26 cellular contexts compared by ENCODE assay signal in the genomic region with DNA sequence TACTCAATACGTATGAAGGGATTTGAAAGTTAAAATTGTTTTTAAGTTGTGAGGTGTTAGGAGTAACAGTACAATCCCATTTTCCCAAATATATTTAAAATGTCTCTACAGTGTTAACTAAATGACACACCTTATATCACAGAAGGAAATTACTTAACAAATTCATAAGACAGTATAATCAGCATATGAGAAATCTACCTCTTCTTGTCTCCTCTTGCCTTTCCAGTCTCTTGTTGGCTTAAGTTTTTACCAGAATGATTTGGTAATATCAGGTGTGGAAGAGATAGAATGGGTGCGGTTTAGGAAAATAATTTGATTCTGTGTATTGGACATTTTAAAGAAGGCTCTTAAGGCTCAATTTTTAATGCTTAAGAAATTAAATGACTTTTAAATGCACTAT. TPM values are rescaled to one million over a fixed set of nuclear protein-coding genes. Genes with fewer than 3 reads are reported as not detected.
DNase-seq lines count a peak whose midpoint lies in the region; ATAC-seq, FAIRE-seq and TF ChIP-seq lines count a peak whose summit lies in the region.
"Had no signal": no experiment of that assay in that cellular context is flagged by ENCODE, and none has a peak within 500 bp of the region (broad histone marks: within the 10 kb centered on the region; RNA-seq: fewer than 3 reads in every experiment).

No MANE protein-coding gene starts in this region.

- H3K27ac ChIP-seq in K562 (ENCODE audit: extremely low read depth, low read depth, low read length): peak overlapping the region; percentile 82; the same call in 2 of the 3 replicates
- peak overlapping the region; percentile 37 to 69 (median 54) for H3K27ac ChIP-seq in esophagus squamous epithelium
- H3K27ac ChIP-seq in mucosa of rectum (ENCODE audit: low read depth in 2 of 2, low read length in 2 of 2): peak overlapping the region; percentile 7 to 56
- H3K27ac ChIP-seq in thoracic aorta: peak overlapping the region; percentile 18 to 65
- H3K27ac ChIP-seq: dorsolateral prefrontal cortex had no signal

- H3K4me3 Mint-ChIP-seq in activated CD8-positive, alpha-beta T cell treated with anti-CD3 and anti-CD28 coated beads, Interleukin-2, amount 10 ng/mL, durations not matched to agents 7 days and 5 days: no peak overlapping the region
- H3K4me3 Mint-ChIP-seq: activated CD4-positive, alpha-beta T cell treated with anti-CD3 and anti-CD28 coated beads for 36 hours; activated naive CD8-positive, alpha-beta T cell treated with anti-CD3 and anti-CD28 coated beads, Interleukin-2, amount 10 ng/mL, durations not matched to agents 7 days and 5 days; CD14-positive monocyte; HFFc6; natural killer cell had no signal

- no peaks in the 10 kb centered on the region for H3K36me3 ChIP-seq in K562 (ENCODE audit: control insufficient read depth, insufficient read depth, low read length)
- H3K36me3 ChIP-seq in esophagus squamous epithelium: no peaks in the 10 kb centered on the region
- no peaks in the 10 kb centered on the region for H3K36me3 ChIP-seq in mucosa of rectum (ENCODE audit: control insufficient read depth in 2 of 2, insufficient read depth in 2 of 2, low read length in 2 of 2)
- no peaks in the 10 kb centered on the region for H3K36me3 ChIP-seq in thoracic aorta

- no peaks in the 10 kb centered on the region for H3K4me1 Mint-ChIP-seq in activated CD8-positive, alpha-beta T cell treated with anti-CD3 and anti-CD28 coated beads, Interleukin-2, amount 10 ng/mL, durations not matched to agents 7 days and 5 days (ENCODE audit: low read depth)
- H3K4me1 Mint-ChIP-seq: activated CD4-positive, alpha-beta T cell treated with anti-CD3 and anti-CD28 coated beads for 36 hours; activated naive CD8-positive, alpha-beta T cell treated with anti-CD3 and anti-CD28 coated beads, Interleukin-2, amount 10 ng/mL, durations not matched to agents 7 days and 5 days; natural killer cell had no signal

- H3K27me3 ChIP-seq in K562 (ENCODE audit: control insufficient read depth in 2 of 2, insufficient read depth in 2 of 2, low read length in 2 of 2) (no peaks in the 10 kb centered on the region), esophagus squamous epithelium (no peaks in the 10 kb centered on the region), mucosa of rectum (ENCODE audit: control insufficient read depth in 2 of 2, insufficient read depth in 2 of 2, low read length in 2 of 2) (no peaks in the 10 kb centered on the region), thoracic aorta (replicated peaks; ENCODE audit: insufficient read depth) (no peaks in the 10 kb centered on the region)
- H3K27me3 ChIP-seq: dorsolateral prefrontal cortex had no signal

- peaks cover 31% of the 10 kb centered on the region for H3K27me3 Mint-ChIP-seq in activated CD8-positive, alpha-beta T cell treated with anti-CD3 and anti-CD28 coated beads, Interleukin-2, amount 10 ng/mL, durations not matched to agents 7 days and 5 days (ENCODE audit: low read depth)

- peak overlapping the region; percentile 76; the same call in 1 of the 2 replicates for H3K4me2 ChIP-seq in K562 (ENCODE audit: insufficient read depth, low read length)

- peaks cover 5 to 7% of the 10 kb centered on the region in 2 experiments; a peak in 4 of 5 replicates for H3K4me1 ChIP-seq in K562 (replicated peaks in 1 of 2; ENCODE audit: control insufficient read depth in 2 of 2, insufficient read depth in 2 of 2, low read length in 2 of 2)
- H3K4me1 ChIP-seq in esophagus squamous epithelium: peaks cover 0 to 22% (median 14%) of the 10 kb centered on the region in 3 donors
- H3K4me1 ChIP-seq in mucosa of rectum (ENCODE audit: control insufficient read depth in 2 of 2, insufficient read depth in 2 of 2, low read length in 2 of 2): peaks cover 0 to 13% of the 10 kb centered on the region in 2 donors
- H3K4me1 ChIP-seq in thoracic aorta (ENCODE audit: control insufficient read depth in 1 of 2, low read depth in 2 of 2): peaks cover 0 to 19% of the 10 kb centered on the region in 2 donors

- in situ Hi-C loops in K562 (cut with MboI): no loop called here

- H3K9me1 ChIP-seq in K562 (ENCODE audit: control insufficient read depth, insufficient read depth, low read length): no peaks in the 10 kb centered on the region

- no peak for TF ChIP-seq EP300 in K562 (IDR thresholded peaks at IDR 0.05; ENCODE audit: low read length)

- TF ChIP-seq CTCF in K562 (IDR thresholded peaks at IDR 0.05 in 2 of 3, conservative IDR thresholded peaks at IDR 0.05 in 1 of 3; ENCODE audit: insufficient read depth in 2 of 3, low read depth in 1 of 3, low read length in 3 of 3) (no peak), esophagus squamous epithelium (IDR thresholded peaks at IDR 0.05) (no peak), thoracic aorta (IDR thresholded peaks at IDR 0.05) (no peak)

- WGBS in K562 (ENCODE audit: insufficient coverage, low coverage, missing lambda C conversion rate): 14% methylated on average over 2 of the region's 2 CpGs
- 41 to 51% methylated on average over 2 of the region's 2 CpGs for WGBS in esophagus squamous epithelium, 2 donors

- H3K79me2 ChIP-seq in K562 (ENCODE audit: control insufficient read depth, insufficient read depth, low read length): peaks cover 5% of the 10 kb centered on the region; the same call in 2 of the 3 replicates

- H3K36me3 Mint-ChIP-seq in activated CD8-positive, alpha-beta T cell treated with anti-CD3 and anti-CD28 coated beads, Interleukin-2, amount 10 ng/mL, durations not matched to agents 7 days and 5 days (ENCODE audit: low read depth): no peaks in the 10 kb centered on the region
- H3K36me3 Mint-ChIP-seq: activated naive CD8-positive, alpha-beta T cell treated with anti-CD3 and anti-CD28 coated beads, Interleukin-2, amount 10 ng/mL, durations not matched to agents 7 days and 5 days; CD14-positive monocyte; natural killer cell had no signal

- H2AFZ ChIP-seq in K562 (ENCODE audit: low read depth, low read length): peak overlapping the region; percentile 87

- intact Hi-C loops in K562 (cut with micrococcal nuclease): loop anchor here (2.0 to 10.0 kb wide), 3 partner anchors 19 to 471 kb away; no protein-coding TSS in a partner anchor
- intact Hi-C loops in esophagus squamous epithelium (cut with DNase I): no loop called here

- no TSS peak for BruUV-seq in K562 (replicated peaks; lab: Mats Ljungman, UMichigan)

- DNase-seq in K562 (ENCODE audit: extremely low read depth in 1 of 4, low spot score in 3 of 4) (no peak), esophagus squamous epithelium (lab: John Stamatoyannopoulos, UW) (no peak), thoracic aorta (ENCODE audit: low spot score) (no peak), RKO (ENCODE audit: low spot score) (no peak), superior temporal gyrus (ENCODE audit: extremely low spot score) (no peak)
- no peak for DNase-seq in activated CD8-positive, alpha-beta T cell treated with anti-CD3 and anti-CD28 coated beads, Interleukin-2, amount 10 ng/mL, durations not matched to agents 7 days and 5 days
- DNase-seq: activated CD4-positive, alpha-beta T cell treated with anti-CD3 and anti-CD28 coated beads for 36 hours; activated effector memory CD4-positive, alpha-beta T cell treated with anti-CD3 and anti-CD28 coated beads, Interleukin-2, amount 50 U/mL, for 16 hours; activated naive CD8-positive, alpha-beta T cell treated with anti-CD3 and anti-CD28 coated beads, Interleukin-2, amount 10 ng/mL, durations not matched to agents 7 days and 5 days; activated T-cell treated with anti-CD3 and anti-CD28 coated beads for 4 hours; dorsolateral prefrontal cortex; HFFc6; Kasumi-1; left cardiac atrium; MV-4-11; natural killer cell; NCI-H1436 treated with DMSO at 0.1 percent for 48 hours; NCI-H2107; NCI-H446 treated with DMSO at 0.1 percent for 48 hours; occipital lobe; stimulated activated CD4-positive, alpha-beta T cell treated with anti-CD3 and anti-CD28 coated beads, Interleukin-4, amount 100 ng/mL, for 1 hour had no signal

- H3K9me3 ChIP-seq in K562 (replicated peaks; ENCODE audit: control insufficient read depth, insufficient read depth, low read depth, low read length) (no peaks in the 10 kb centered on the region), esophagus squamous epithelium (no peaks in the 10 kb centered on the region), mucosa of rectum (ENCODE audit: control insufficient read depth in 2 of 2, low read length in 2 of 2) (no peaks in the 10 kb centered on the region), thoracic aorta (no peaks in the 10 kb centered on the region)

- no peak for TF ChIP-seq RAD21 in K562 (CRISPR knock-in tag; conservative IDR thresholded peaks at IDR 0.05 in 1 of 2, IDR thresholded peaks at IDR 0.05 in 1 of 2)

- H3K9me3 Mint-ChIP-seq in activated CD8-positive, alpha-beta T cell treated with anti-CD3 and anti-CD28 coated beads, Interleukin-2, amount 10 ng/mL, durations not matched to agents 7 days and 5 days (ENCODE audit: insufficient read depth): no peaks in the 10 kb centered on the region
- H3K9me3 Mint-ChIP-seq: activated naive CD8-positive, alpha-beta T cell treated with anti-CD3 and anti-CD28 coated beads, Interleukin-2, amount 10 ng/mL, durations not matched to agents 7 days and 5 days; CD14-positive monocyte; HFFc6; natural killer cell had no signal

- ATAC-seq in K562 (no peak), thoracic aorta (ENCODE audit: insufficient number of reproducible peaks, low FRiP score, low read depth) (no peak)
- no peak for ATAC-seq in activated CD8-positive, alpha-beta T cell treated with anti-CD3 and anti-CD28 coated beads, Interleukin-2, amount 10 ng/mL, durations not matched to agents 7 days and 5 days
- ATAC-seq: activated CD4-positive, alpha-beta T cell treated with anti-CD3 and anti-CD28 coated beads for 36 hours; natural killer cell had no signal

- FAIRE-seq in K562 (lab: Jason Lieb, UNC): no peak
- FAIRE-seq: D721Med, GM18507, urothelium cell line had no signal

- no peak overlapping the region for H3K27ac Mint-ChIP-seq in activated CD8-positive, alpha-beta T cell treated with anti-CD3 and anti-CD28 coated beads, Interleukin-2, amount 10 ng/mL, durations not matched to agents 7 days and 5 days
- H3K27ac Mint-ChIP-seq: activated CD4-positive, alpha-beta T cell treated with anti-CD3 and anti-CD28 coated beads for 36 hours; activated naive CD8-positive, alpha-beta T cell treated with anti-CD3 and anti-CD28 coated beads, Interleukin-2, amount 10 ng/mL, durations not matched to agents 7 days and 5 days; CD14-positive monocyte; HFFc6; natural killer cell had no signal

- POLR2A ChIA-PET in K562 (lab: Yijun Ruan, JAX): no interaction called here
- POLR2A ChIA-PET in activated CD8-positive, alpha-beta T cell treated with anti-CD3 and anti-CD28 coated beads, Interleukin-2, amount 10 ng/mL, durations not matched to agents 7 days and 5 days (lab: Charles Lee): no interaction called here

- H3K4me3 ChIP-seq in K562 (0 out of 2 replicates have a peak overlapping the region, but pooled peaks have one; percentile 31), esophagus squamous epithelium (no peak overlapping the region), mucosa of rectum (ENCODE audit: low read length in 2 of 2) (no peak overlapping the region), thoracic aorta (peak overlapping the region; percentile 45)
- H3K4me3 ChIP-seq: dorsolateral prefrontal cortex had no signal

- CTCF ChIA-PET in K562 (lab: Yijun Ruan, JAX; ENCODE audit: low intra/inter-chr PET ratio): no interaction called here
- CTCF ChIA-PET in activated CD8-positive, alpha-beta T cell treated with anti-CD3 and anti-CD28 coated beads, Interleukin-2, amount 10 ng/mL, durations not matched to agents 7 days and 5 days (lab: Charles Lee): no interaction called here

- H4K20me1 ChIP-seq in K562 (replicated peaks; ENCODE audit: control insufficient read depth, insufficient read depth, low read length): no peaks in the 10 kb centered on the region

- no peak for TF ChIP-seq POLR2A in K562 (conservative IDR thresholded peaks at IDR 0.05)
- no peak for TF ChIP-seq POLR2A in esophagus squamous epithelium (IDR thresholded peaks at IDR 0.05)

- peak overlapping the region in 1 of 2 experiments; percentile 72; a peak in 2 of 4 replicates for H3K9ac ChIP-seq in K562 (ENCODE audit: insufficient read depth in 1 of 2, low read depth in 2 of 2, low read length in 2 of 2)
- no peak overlapping the region for H3K9ac ChIP-seq in mucosa of rectum (ENCODE audit: low read depth in 1 of 2, low read length in 2 of 2)

RNA-seq across cellular contexts. Expression of a gene that starts 9.5 kb away (rescaled TPM):
- total RNA-seq in K562 (2011; cell fraction: chromatin; rRNA removed; ENCODE audit: low replicate concordance): 3.1 and 5.7 TPM in 2 replicates
- 1.5 and 2.2 TPM in 2 replicates for total RNA-seq in K562 (2011; cell fraction: nucleolus; rRNA removed)
- total RNA-seq in K562 (2011; cell fraction: nucleoplasm; rRNA removed): 2.9 and 4.4 TPM in 2 replicates
- total RNA-seq in K562 (2014; rRNA removed): 3.1 and 11.8 TPM in 2 replicates
- total RNA-seq in K562 (2014; rRNA removed; fragmentation: Illumina TruSeq; extraction: Trizol): 6.6 and 6.7 TPM in 2 replicates
- 3.3 and 4.5 TPM in 2 replicates for total RNA-seq in K562 (2015; rRNA removed; fragmentation: Illumina TruSeq; extraction: Trizol)
- total RNA-seq in K562 (2021): 5.0 and 5.3 TPM in 2 replicates
- polyA plus RNA-seq in K562 (2011; rRNA removed): 2.5 and 9.9 TPM in 2 replicates
- polyA plus RNA-seq in K562 (2011; cell fraction: cytosol; rRNA removed): 1.6 and 4.4 TPM in 2 replicates
- 3.6 and 10.5 TPM in 2 replicates for polyA plus RNA-seq in K562 (2011; cell fraction: nucleus; rRNA removed)
- polyA plus RNA-seq in K562 (2012): 3.2 and 6.0 TPM in 2 replicates
- polyA plus RNA-seq in K562 (2014; fragmentation: Illumina TruSeq; extraction: Trizol): 6.5 and 7.7 TPM in 2 replicates
- 1 to 10 TPM; 3.7 to 6.1 TPM for polyA plus RNA-seq in K562 (2014; fragmentation: Nextera tagmentation; extraction: Ambion mirVana)
- 6.3 and 7.7 TPM in 2 replicates for polyA plus RNA-seq in K562 (2014; rRNA removed)
- 1.9 and 8.7 TPM in 2 replicates for polyA minus RNA-seq in K562 (2011; rRNA and poly(A)+ RNA removed)
- 1.6 and 3.5 TPM in 2 replicates for polyA minus RNA-seq in K562 (2011; cell fraction: cytosol; rRNA and poly(A)+ RNA removed)
- polyA minus RNA-seq in K562 (2011; cell fraction: nucleus; rRNA and poly(A)+ RNA removed): 0.67 and 2.8 TPM in 2 replicates
- total RNA-seq in esophagus squamous epithelium: 10 to 100 TPM; 37.0 to 73.0 (median 48.4) TPM
- 10 to 100 TPM; 13.0 to 36.6 TPM for total RNA-seq in thoracic aorta
- 1 to 10 TPM; 5.6 to 6.9 TPM for total RNA-seq in activated CD8-positive, alpha-beta T cell treated with anti-CD3 and anti-CD28 coated beads, Interleukin-2, amount 10 ng/mL, durations not matched to agents 7 days and 5 days

RNA-seq across cellular contexts. Expression of a gene that starts 14.3 kb away (rescaled TPM):
- 22.5 and 54.1 TPM in 2 replicates for total RNA-seq in K562 (2011; cell fraction: chromatin; rRNA removed; ENCODE audit: low replicate concordance)
- total RNA-seq in K562 (2011; cell fraction: nucleolus; rRNA removed): 14.1 and 19.7 TPM in 2 replicates
- total RNA-seq in K562 (2011; cell fraction: nucleoplasm; rRNA removed): 31.6 and 50.0 TPM in 2 replicates
- total RNA-seq in K562 (2014; rRNA removed) (14.9 and 17.0 TPM in 2 replicates), K562 (2014; rRNA removed; fragmentation: Illumina TruSeq; extraction: Trizol) (31.9 and 34.5 TPM in 2 replicates), K562 (2015; rRNA removed; fragmentation: Illumina TruSeq; extraction: Trizol) (20.7 and 24.6 TPM in 2 replicates), K562 (2021) (25.9 and 28.3 TPM in 2 replicates), esophagus squamous epithelium (10 to 100 TPM; 20.9 to 31.5 (median 29.9) TPM), thoracic aorta (10 to 100 TPM; 31.4 to 34.4 TPM)
- polyA plus RNA-seq in K562 (2011; rRNA removed) (21.5 and 36.3 TPM in 2 replicates), K562 (2014; fragmentation: Illumina TruSeq; extraction: Trizol) (25.4 and 25.6 TPM in 2 replicates), K562 (2014; fragmentation: Nextera tagmentation; extraction: Ambion mirVana) (10 to 100 TPM; 52.8 to 65.4 TPM), K562 (2014; rRNA removed) (24.0 and 26.1 TPM in 2 replicates)
- 2.8 and 5.5 TPM in 2 replicates for polyA plus RNA-seq in K562 (2011; cell fraction: cytosol; rRNA removed)
- polyA plus RNA-seq in K562 (2011; cell fraction: nucleus; rRNA removed): 17.5 and 21.0 TPM in 2 replicates
- polyA plus RNA-seq in K562 (2012): 16.8 and 28.2 TPM in 2 replicates
- polyA minus RNA-seq in K562 (2011; rRNA and poly(A)+ RNA removed): 28.5 and 33.6 TPM in 2 replicates
- polyA minus RNA-seq in K562 (2011; cell fraction: cytosol; rRNA and poly(A)+ RNA removed): 8.1 and 10.1 TPM in 2 replicates
- polyA minus RNA-seq in K562 (2011; cell fraction: nucleus; rRNA and poly(A)+ RNA removed): 20.9 and 30.0 TPM in 2 replicates
- total RNA-seq in activated CD8-positive, alpha-beta T cell treated with anti-CD3 and anti-CD28 coated beads, Interleukin-2, amount 10 ng/mL, durations not matched to agents 7 days and 5 days: 10 to 100 TPM; 13.5 to 13.7 TPM

Comparison
In these comparisons a context has a peak if more than half of its experiments do, and no peak if none do; other contexts are left out.
1. H3K27ac ChIP-seq: peak in every context shown above with its lines; median percentile 82 in K562; 54 in esophagus squamous epithelium; 42 in thoracic aorta; 32 in mucosa of rectum.
2. H3K4me3 ChIP-seq: peak in K562 (single experiment) and thoracic aorta (single experiment); none in esophagus squamous epithelium (0 of 4) and mucosa of rectum (0 of 2).